In the genomic region with DNA sequence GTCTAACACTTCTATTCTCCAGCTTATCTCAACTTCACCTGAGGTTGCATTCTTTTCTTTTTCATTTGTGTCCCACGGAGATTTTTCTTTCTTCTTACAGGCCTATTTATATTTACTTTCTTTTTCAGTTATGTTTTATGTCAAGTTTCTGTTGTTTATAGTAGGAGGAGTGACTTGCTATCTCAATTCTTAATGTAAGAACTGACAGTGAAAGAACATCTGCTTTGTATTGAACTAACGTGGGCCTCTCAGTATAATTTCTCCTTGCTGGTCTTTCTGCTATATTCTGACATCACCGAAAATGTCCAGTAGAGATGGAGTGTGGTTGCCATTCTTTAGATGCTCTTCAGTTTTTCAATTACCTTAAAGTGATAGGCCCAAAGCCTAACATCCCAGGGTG, we compare ENCODE assay signal across 14 cellular contexts.
DNase-seq lines count a peak whose midpoint lies in the region; ATAC-seq and TF ChIP-seq lines count a peak whose summit lies in the region.
"Had no signal": no experiment of that assay in that cellular context is flagged by ENCODE, and none has a peak within 500 bp of the region (broad histone marks: within the 10 kb centered on the region; RNA-seq: fewer than 3 reads in every experiment).

No MANE protein-coding gene starts in this region.

- in situ Hi-C loops in GM13976 (cut with MboI; ENCODE audit: low sequenced_read_pairs, unreplicated experiment): loop anchor here (10.0 kb wide), 1 partner anchor 629 kb away; no protein-coding TSS in a partner anchor

- H3K36me3 ChIP-seq in KMS-11 (ENCODE audit: insufficient read depth) (no peaks in the 10 kb centered on the region), esophagus muscularis mucosa (no peaks in the 10 kb centered on the region)
- H3K36me3 ChIP-seq: SJCRH30, stomach had no signal

- no peaks in the 10 kb centered on the region for H4K20me1 ChIP-seq in KMS-11 (ENCODE audit: insufficient read depth)

- no peak for TF ChIP-seq EP300 in esophagus muscularis mucosa (IDR thresholded peaks at IDR 0.05)

- DNase-seq in GM13976 (ENCODE audit: low spot score) (peak; percentile 34), esophagus muscularis mucosa (ENCODE audit: extremely low spot score) (no peak), NCI-H1694 treated with DMSO at 0.1 percent for 48 hours (lab: John Stamatoyannopoulos, UW) (no peak), COR-L47 (lab: John Stamatoyannopoulos, UW) (no peak), NCI-H69 (lab: John Stamatoyannopoulos, UW) (no peak)
- DNase-seq: C1 segment of cervical spinal cord; naive thymus-derived CD8-positive, alpha-beta T cell; NCI-H2107; SJCRH30; stomach had no signal

- H3K4me3 ChIP-seq in KMS-11 (IDR thresholded peaks at IDR 0.05; ENCODE audit: insufficient read depth, low read depth, low read length): no peak overlapping the region
- H3K4me3 ChIP-seq in esophagus muscularis mucosa: no peak overlapping the region
- H3K4me3 ChIP-seq: SJCRH30, stomach had no signal

- peak overlapping the region; percentile 45; the same call in 1 of the 2 replicates for H2AFZ ChIP-seq in KMS-11 (ENCODE audit: low read depth)

- peak overlapping the region; percentile 16; the same call in 1 of the 2 replicates for H3K27ac ChIP-seq in KMS-11
- H3K27ac ChIP-seq in esophagus muscularis mucosa (replicated peaks in 1 of 4): peak overlapping the region in 2 of 4 donors; percentile 12 to 24
- H3K27ac ChIP-seq: epithelial cell of prostate, SJCRH30, stomach had no signal

- WGBS in esophagus muscularis mucosa: 61% methylated on average over 3 of the region's 3 CpGs

- no peak overlapping the region for H3K9ac ChIP-seq in KMS-11

- peak overlapping the region; percentile 61; the same call in 1 of the 2 replicates for H3K4me2 ChIP-seq in KMS-11

- TF ChIP-seq CTCF in GM13976 (IDR thresholded peaks at IDR 0.05; ENCODE audit: borderline replicate concordance, control extremely low read depth, extremely low read depth, insufficient read depth, missing control alignments) (no peak), KMS-11 (conservative IDR thresholded peaks at IDR 0.05; ENCODE audit: low read depth, low read length) (no peak), esophagus muscularis mucosa (IDR thresholded peaks at IDR 0.05) (no peak)

- intact Hi-C loops in esophagus muscularis mucosa (cut with DNase I): no loop called here

- H3K9me3 ChIP-seq in esophagus muscularis mucosa: no peaks in the 10 kb centered on the region
- H3K9me3 ChIP-seq: SJCRH30, stomach had no signal

- no peaks in the 10 kb centered on the region for H3K79me2 ChIP-seq in KMS-11 (ENCODE audit: insufficient read depth, low read depth)

- H3K27me3 ChIP-seq in KMS-11 (ENCODE audit: insufficient read depth, low read depth) (no peaks in the 10 kb centered on the region), esophagus muscularis mucosa (no peaks in the 10 kb centered on the region)
- H3K27me3 ChIP-seq: SJCRH30, stomach had no signal

- peak; percentile 73 for ATAC-seq in GM19463 (IDR thresholded peaks at IDR 0.05; ENCODE audit: unreplicated experiment)
- peak; percentile 87 for ATAC-seq in HG02884 (IDR thresholded peaks at IDR 0.05; ENCODE audit: unreplicated experiment)
- ATAC-seq: naive thymus-derived CD8-positive, alpha-beta T cell had no signal

- peaks cover 22% of the 10 kb centered on the region for H3K4me1 ChIP-seq in KMS-11 (ENCODE audit: low read depth, poor library complexity, severe bottlenecking)
- peaks cover 0 to 15% (median 3%) of the 10 kb centered on the region in 4 donors for H3K4me1 ChIP-seq in esophagus muscularis mucosa
- H3K4me1 ChIP-seq: SJCRH30 had no signal

- TF ChIP-seq POLR2A in esophagus muscularis mucosa (IDR thresholded peaks at IDR 0.05; ENCODE audit: low read depth): no peak
